14 cellular contexts compared by ENCODE assay signal in genomic region chr1:47132665-47133064, GRCh38. TPM values are rescaled to one million over a fixed set of nuclear protein-coding genes. Genes with fewer than 3 reads are reported as not detected.
"Had no signal": no experiment of that assay in that cellular context is flagged by ENCODE, and none has a peak within 500 bp of the region (broad histone marks: within the 10 kb centered on the region; RNA-seq: fewer than 3 reads in every experiment).

No MANE protein-coding gene starts in this region.

RNA-seq across cellular contexts. Expression of gene CYP4A22, which starts 4.6 kb away (rescaled TPM):
- total RNA-seq: activated B cell treated with CpG ODN at 0.5 μM for 24 hours; activated CD4-positive, alpha-beta memory T cell treated with anti-CD3 and anti-CD28 coated beads for 36 hours; activated CD4-positive, alpha-beta memory T cell treated with anti-CD3 and anti-CD28 coated beads, Interleukin-2, amount 10 ng/mL, durations not matched to agents 7 days and 5 days; activated CD4-positive, alpha-beta T cell treated with anti-CD3 and anti-CD28 coated beads for 36 hours; activated CD4-positive, alpha-beta T cell treated with anti-CD3 and anti-CD28 coated beads, Interleukin-2, amount 10 ng/mL, durations not matched to agents 24 days and 14 days; activated CD4-positive, alpha-beta T cell treated with anti-CD3 and anti-CD28 coated beads, Interleukin-2, amount 10 ng/mL, durations not matched to agents 7 days and 5 days; activated CD8-positive, alpha-beta memory T cell treated with anti-CD3 and anti-CD28 coated beads for 36 hours; activated CD8-positive, alpha-beta memory T cell treated with anti-CD3 and anti-CD28 coated beads, Interleukin-2, amount 10 ng/mL, durations not matched to agents 7 days and 5 days; activated CD8-positive, alpha-beta T cell treated with anti-CD3 and anti-CD28 coated beads for 36 hours; activated CD8-positive, alpha-beta T cell treated with anti-CD3 and anti-CD28 coated beads, Interleukin-2, amount 10 ng/mL, durations not matched to agents 7 days and 5 days; T-helper 1 cell treated with Interleukin-12 subunit alpha and Interleukin-12 subunit beta and Interleukin-4 antibody, amounts not matched to agents 30 ng/mL and 1 ng/mL, for 36 hours; T-helper 17 cell; T-helper 2 cell treated with Interferon-gamma antibody and Interleukin-4, amounts not matched to agents 100 ng/mL and 5 ng/mL, for 36 hours; WTC11 had no signal

RNA-seq across cellular contexts. Expression of gene PDZK1IP1, which starts 57.2 kb away (rescaled TPM):
- total RNA-seq: activated B cell treated with CpG ODN at 0.5 μM for 24 hours; activated CD4-positive, alpha-beta memory T cell treated with anti-CD3 and anti-CD28 coated beads for 36 hours; activated CD4-positive, alpha-beta memory T cell treated with anti-CD3 and anti-CD28 coated beads, Interleukin-2, amount 10 ng/mL, durations not matched to agents 7 days and 5 days; activated CD4-positive, alpha-beta T cell treated with anti-CD3 and anti-CD28 coated beads for 36 hours; activated CD4-positive, alpha-beta T cell treated with anti-CD3 and anti-CD28 coated beads, Interleukin-2, amount 10 ng/mL, durations not matched to agents 24 days and 14 days; activated CD4-positive, alpha-beta T cell treated with anti-CD3 and anti-CD28 coated beads, Interleukin-2, amount 10 ng/mL, durations not matched to agents 7 days and 5 days; activated CD8-positive, alpha-beta memory T cell treated with anti-CD3 and anti-CD28 coated beads for 36 hours; activated CD8-positive, alpha-beta memory T cell treated with anti-CD3 and anti-CD28 coated beads, Interleukin-2, amount 10 ng/mL, durations not matched to agents 7 days and 5 days; activated CD8-positive, alpha-beta T cell treated with anti-CD3 and anti-CD28 coated beads for 36 hours; activated CD8-positive, alpha-beta T cell treated with anti-CD3 and anti-CD28 coated beads, Interleukin-2, amount 10 ng/mL, durations not matched to agents 7 days and 5 days; T-helper 1 cell treated with Interleukin-12 subunit alpha and Interleukin-12 subunit beta and Interleukin-4 antibody, amounts not matched to agents 30 ng/mL and 1 ng/mL, for 36 hours; T-helper 2 cell treated with Interferon-gamma antibody and Interleukin-4, amounts not matched to agents 100 ng/mL and 5 ng/mL, for 36 hours; WTC11 had no signal
